ENCODE assay signal across 8 cellular contexts in genomic region chr12:54360717-54361456, GRCh38. TPM values are rescaled to one million over a fixed set of nuclear protein-coding genes. Genes with fewer than 3 reads are reported as not detected.
A peak's percentile ranks its signal among the peaks of the same experiment; 100 is the strongest.
DNase-seq lines count a peak whose midpoint lies in the region; TF ChIP-seq lines count a peak whose summit lies in the region.

No MANE protein-coding gene starts in this region.

- H4K20me1 ChIP-seq in SK-N-SH (ENCODE audit: insufficient read depth) = no peaks in the 10 kb centered on the region

- TF ChIP-seq RAD21 in SK-N-SH (IDR thresholded peaks at IDR 0.05; ENCODE audit: low read length) = peak; percentile 99

- no peaks in the 10 kb centered on the region for H3K9me2 ChIP-seq in SK-N-SH

- peaks cover 14% of the 10 kb centered on the region for H3F3A ChIP-seq in SK-N-SH (replicated peaks; ENCODE audit: insufficient read depth)

- POLR2A ChIA-PET in SK-N-SH (lab: Yijun Ruan, JAX) = interaction anchor here (0.6 to 1.2 kb wide), 2 partner anchors 80 to 108 kb away, joined by 3 to 4 read pairs; partner anchors contain the start of gene HNRNPA1

- H3K4me3 ChIP-seq in SK-N-SH (ENCODE audit: low read depth in 2 of 2, low read length in 1 of 2) (no peak overlapping the region), astrocyte of the spinal cord (ENCODE audit: low read depth, low read length) (no peak overlapping the region)

- in situ Hi-C loops in astrocyte of the spinal cord (cut with HindIII; ENCODE audit: low sequenced_read_pairs) = loop anchor here (25.0 kb wide), 1 partner anchor 149 kb away; no protein-coding TSS in a partner anchor

- CTCF ChIA-PET in SK-N-SH (lab: Yijun Ruan, JAX) = interaction anchor here (0.6 to 9.2 kb wide), 37 partner anchors 9 to 1039 kb away, joined by 3 to 266 read pairs (median 5); partner anchors contain the start of genes AAAS, COPZ1, HOXC10 and ZNF385A

- peak overlapping the region; percentile 6; the same call in 1 of the 2 replicates for H3K4me2 ChIP-seq in SK-N-SH

- peak; percentile 91 for TF ChIP-seq CTCF in SK-N-SH (IDR thresholded peaks at IDR 0.05)
- peak; percentile 91 for TF ChIP-seq CTCF in astrocyte of the spinal cord (IDR thresholded peaks at IDR 0.05; ENCODE audit: low read depth, low read length)

- peak overlapping the region; percentile 51 to 79 for H3K27ac ChIP-seq in SK-N-SH (ENCODE audit: low read depth in 2 of 2, low read length in 1 of 2)

- H3K9me3 ChIP-seq in SK-N-SH = no peaks in the 10 kb centered on the region

- peak; percentile 72 for DNase-seq in EL
- DNase-seq in NAMALWA (ENCODE audit: low spot score) = peak; percentile 62
- peak; percentile 66 for DNase-seq in SK-N-SH
- DNase-seq in astrocyte of the spinal cord (ENCODE audit: low read depth, low spot score) = peak; percentile 83
- peak; percentile 65 for DNase-seq in iPS-NIHi11 (ENCODE audit: low spot score)
- peak; percentile 56 for DNase-seq in stimulated activated CD4-positive, alpha-beta T cell treated with anti-CD3 and anti-CD28 coated beads, Interleukin-12 subunit alpha, Interleukin-12 subunit beta, amount 100 ng/mL, for 4 hours
- DNase-seq in KG1 (lab: John Stamatoyannopoulos, UW) = no peak
- DNase-seq in putamen (ENCODE audit: low spot score) = no peak

- H3K4me1 ChIP-seq in SK-N-SH (ENCODE audit: control insufficient read depth in 1 of 2, insufficient read depth in 2 of 2, low read depth in 1 of 2, low read length in 1 of 2) = peaks cover 27 to 37% of the 10 kb centered on the region in 2 experiments

- WGBS in SK-N-SH (ENCODE audit: low lambda C conversion rate) = 75% methylated on average over 15 of the region's 16 CpGs

- no peak for TF ChIP-seq EP300 in SK-N-SH (IDR thresholded peaks at IDR 0.05; ENCODE audit: borderline replicate concordance in 1 of 2, low read depth in 1 of 2, low read length in 1 of 2)

- H3K79me2 ChIP-seq in SK-N-SH (ENCODE audit: insufficient read depth) = no peaks in the 10 kb centered on the region

- H2AFZ ChIP-seq in SK-N-SH (ENCODE audit: low read depth) = peak overlapping the region; percentile 78; the same call in 1 of the 2 replicates

- no peaks in the 10 kb centered on the region for H3K27me3 ChIP-seq in SK-N-SH (ENCODE audit: insufficient read depth)

- no peak overlapping the region; the same call in 1 of the 2 replicates for H3K9ac ChIP-seq in SK-N-SH

- H3K36me3 ChIP-seq in SK-N-SH (replicated peaks in 1 of 2; ENCODE audit: control insufficient read depth in 1 of 2, insufficient read depth in 2 of 2, low read length in 1 of 2) = no peaks in the 10 kb centered on the region

TF ChIP-seq in SK-N-SH, 30 proteins besides CTCF, POLR2A, EP300 and RAD21:
- TF ChIP-seq TCF12 (IDR thresholded peaks at IDR 0.05) = 0 out of 2 replicates have a peak, but pooled peaks have one; percentile 23
- TF ChIP-seq MAX (IDR thresholded peaks at IDR 0.05; ENCODE audit: low read depth) = peak; percentile 36; the same call in 1 of the 2 replicates
- 0 out of 2 replicates have a peak, but pooled peaks have one; percentile 23 for TF ChIP-seq PBX3 (IDR thresholded peaks at IDR 0.05)
- TF ChIP-seq IRF3 (IDR thresholded peaks at IDR 0.05; ENCODE audit: low read depth, low read length) = no peak
- no peak for TF ChIP-seq RFX5 (IDR thresholded peaks at IDR 0.05; ENCODE audit: low read length)
- TF ChIP-seq MXI1 (IDR thresholded peaks at IDR 0.05; ENCODE audit: low read depth, low read length) = peak; percentile 63; the same call in 1 of the 2 replicates
- no peak for TF ChIP-seq TEAD4 (IDR thresholded peaks at IDR 0.05; ENCODE audit: borderline replicate concordance, insufficient read depth)
- TF ChIP-seq JUND (IDR thresholded peaks at IDR 0.05) = no peak
- peak; percentile 92 for TF ChIP-seq SMC3 (IDR thresholded peaks at IDR 0.05; ENCODE audit: low read depth, low read length)
- peak; percentile 14; the same call in 1 of the 2 replicates for TF ChIP-seq FOSL2 (IDR thresholded peaks at IDR 0.05; ENCODE audit: borderline replicate concordance, low read depth)

RNA-seq across cellular contexts. Expression of gene GPR84, which starts 3.4 kb away (rescaled TPM):
- polyA plus RNA-seq in SK-N-SH (2012; rRNA removed) = 0.03 TPM in 1 of 2 replicates, not detected in the other
- not detected in 2 replicates for polyA plus RNA-seq in SK-N-SH (2012; cell fraction: cytosol; rRNA removed)
- 0.18 and 0.23 TPM in 2 replicates for polyA plus RNA-seq in SK-N-SH (2012; cell fraction: nucleus; rRNA removed)

RNA-seq across cellular contexts. Expression of gene ZNF385A, which starts 23.6 kb away (rescaled TPM):
- 1.5 and 2.6 TPM in 2 replicates for polyA plus RNA-seq in SK-N-SH (2012; rRNA removed)
- 1.4 and 3.0 TPM in 2 replicates for polyA plus RNA-seq in SK-N-SH (2012; cell fraction: cytosol; rRNA removed)
- 2.3 and 3.7 TPM in 2 replicates for polyA plus RNA-seq in SK-N-SH (2012; cell fraction: nucleus; rRNA removed)

RNA-seq across cellular contexts. Expression of gene COPZ1, which starts 36.0 kb away (rescaled TPM):
- polyA plus RNA-seq in SK-N-SH (2012; rRNA removed) = 111 and 156 TPM in 2 replicates
- polyA plus RNA-seq in SK-N-SH (2012; cell fraction: cytosol; rRNA removed) = 143 and 154 TPM in 2 replicates
- 31.4 and 71.4 TPM in 2 replicates for polyA plus RNA-seq in SK-N-SH (2012; cell fraction: nucleus; rRNA removed)

RNA-seq across cellular contexts. Expression of gene ITGA5, which starts 58.2 kb away (rescaled TPM):
- 35.0 and 52.5 TPM in 2 replicates for polyA plus RNA-seq in SK-N-SH (2012; rRNA removed)
- polyA plus RNA-seq in SK-N-SH (2012; cell fraction: cytosol; rRNA removed) = 19.5 and 32.7 TPM in 2 replicates
- polyA plus RNA-seq in SK-N-SH (2012; cell fraction: nucleus; rRNA removed) = 66.0 and 73.4 TPM in 2 replicates

Comparison
In these comparisons a context has a peak if more than half of its experiments do, and no peak if none do; other contexts are left out.
1. DNase-seq: peak in EL (single experiment), NAMALWA (single experiment), SK-N-SH (single experiment), astrocyte of the spinal cord (single experiment), iPS-NIHi11 (single experiment) and stimulated activated CD4-positive, alpha-beta T cell treated with anti-CD3 and anti-CD28 coated beads, Interleukin-12 subunit alpha, Interleukin-12 subunit beta, amount 100 ng/mL, for 4 hours (single experiment); none in KG1 (single experiment) and putamen (single experiment).